Comparison of ENCODE assay signal across 1 cellular context in genomic region chr10:131930150-131930549, GRCh38.
TF ChIP-seq lines count a peak whose summit lies in the region.

No MANE protein-coding gene starts in this region.

TF ChIP-seq in endothelial cell of umbilical vein, 7 proteins besides CTCF, POLR2A, EP300 and RAD21:
- TF ChIP-seq JUN (IDR thresholded peaks at IDR 0.05; ENCODE audit: borderline replicate concordance, insufficient read depth, insufficient read length, low read depth) = no peak
- TF ChIP-seq MAX (IDR thresholded peaks at IDR 0.05; ENCODE audit: insufficient read depth, insufficient read length) = no peak
- no peak for TF ChIP-seq EZH2 (IDR thresholded peaks at IDR 0.05; ENCODE audit: borderline replicate concordance, low read depth, low read length, severe bottlenecking)
- TF ChIP-seq GATA2 (IDR thresholded peaks at IDR 0.05; ENCODE audit: insufficient read depth, insufficient read length, low read depth, low read length) = no peak
- TF ChIP-seq POLR2AphosphoS5 (IDR thresholded peaks at IDR 0.05; ENCODE audit: insufficient read depth, low read depth, low read length) = no peak
- no peak for TF ChIP-seq FOS (IDR thresholded peaks at IDR 0.05; ENCODE audit: borderline replicate concordance, insufficient read depth, low read length)
